In genomic region chr3:184315871-184316661, GRCh38 we compare ENCODE assay signal across 8 cellular contexts. TPM values are rescaled to one million over a fixed set of nuclear protein-coding genes. Genes with fewer than 3 reads are reported as not detected.
A peak's percentile ranks its signal among the peaks of the same experiment; 100 is the strongest.
DNase-seq lines count a peak whose midpoint lies in the region; ATAC-seq and TF ChIP-seq lines count a peak whose summit lies in the region.

No MANE protein-coding gene starts in this region.

- no peak overlapping the region for H3K27ac ChIP-seq in SJSA1
- peak overlapping the region; percentile 94 to 99 for H3K27ac ChIP-seq in esophagus (ENCODE audit: low read depth in 2 of 2, low read length in 1 of 2)
- H3K27ac ChIP-seq in prostate gland, result peak overlapping the region; percentile 93 to 96

- no peaks in the 10 kb centered on the region for H3K9me3 ChIP-seq in SJSA1 (replicated peaks)
- H3K9me3 ChIP-seq in esophagus (ENCODE audit: control insufficient read depth in 2 of 2, insufficient read depth in 1 of 2, low read depth in 1 of 2, low read length in 1 of 2), result no peaks in the 10 kb centered on the region
- H3K9me3 ChIP-seq in prostate gland, result no peaks in the 10 kb centered on the region

- TF ChIP-seq CTCF in GM13976 (IDR thresholded peaks at IDR 0.05; ENCODE audit: borderline replicate concordance, control extremely low read depth, extremely low read depth, insufficient read depth, missing control alignments), result no peak
- TF ChIP-seq CTCF in prostate gland (IDR thresholded peaks at IDR 0.05), result no peak

- intact Hi-C loops in prostate gland (cut with DNase I), result loop anchor here (2.0 to 5.0 kb wide), 2 partner anchors 17 to 46 kb away; partner anchors contain the start of genes CLCN2, POLR2H and PSMD2

- no peak for TF ChIP-seq POLR2A in prostate gland (IDR thresholded peaks at IDR 0.05)

- H3K4me1 ChIP-seq in SJSA1 (replicated peaks) (peaks cover 41% of the 10 kb centered on the region), esophagus (ENCODE audit: control insufficient read depth in 2 of 2, insufficient read depth in 2 of 2, low read length in 1 of 2) (peaks cover 0 to 28% of the 10 kb centered on the region in 2 donors), prostate gland (replicated peaks) (peaks cover 25% of the 10 kb centered on the region)

- no peaks in the 10 kb centered on the region for H3K27me3 ChIP-seq in SJSA1 (replicated peaks)
- H3K27me3 ChIP-seq in esophagus (ENCODE audit: control insufficient read depth in 1 of 2, insufficient read depth in 2 of 2, low read length in 2 of 2), result no peaks in the 10 kb centered on the region
- H3K27me3 ChIP-seq in prostate gland (replicated peaks; ENCODE audit: insufficient read depth), result no peaks in the 10 kb centered on the region

- H3K4me3 ChIP-seq in SJSA1 (peak overlapping the region; percentile 99), esophagus (ENCODE audit: low read depth in 1 of 2, low read length in 2 of 2) (peak overlapping the region; percentile 84), prostate gland (peak overlapping the region; percentile 59 to 67)

- peak; percentile 45 for DNase-seq in GM13976 (ENCODE audit: low spot score)
- DNase-seq in SJSA1 (ENCODE audit: low read depth in 1 of 2, low spot score in 2 of 2), result no peak
- no peak for DNase-seq in prostate gland (ENCODE audit: low spot score)
- no peak for DNase-seq in GM19240 (ENCODE audit: insufficient read length, low spot score)
- DNase-seq in central memory CD4-positive, alpha-beta T cell, result no peak
- no peak for DNase-seq in activated CD4-positive, alpha-beta T cell treated with anti-CD3 and anti-CD28 coated beads, Interleukin-2, amount 50 U/mL, for 48 hours

- in situ Hi-C loops in GM13976 (cut with MboI; ENCODE audit: low sequenced_read_pairs, unreplicated experiment), result no loop called here

- H3K36me3 ChIP-seq in SJSA1 (peaks cover 60% of the 10 kb centered on the region), esophagus (ENCODE audit: control insufficient read depth in 2 of 2, insufficient read depth in 2 of 2, low read length in 1 of 2) (peaks cover 4 to 26% of the 10 kb centered on the region in 2 donors), prostate gland (peaks cover under 1 to 4% of the 10 kb centered on the region in 2 donors)

- 14 to 22% methylated on average over 16 of the region's 16 CpGs for WGBS in esophagus, 2 donors
- 17% methylated on average over 15 of the region's 16 CpGs for WGBS in prostate gland

- no peak for ATAC-seq in GM21717 (IDR thresholded peaks at IDR 0.05; ENCODE audit: unreplicated experiment)

RNA-seq across cellular contexts. Expression of gene EIF4G1, which starts 1.7 kb away (rescaled TPM):
- 250 and 257 TPM in 2 replicates for total RNA-seq in SJSA1 (2014; rRNA removed; shearing (Covaris generic))
- 100 to 1,000 TPM; 222 to 257 TPM for polyA plus RNA-seq in esophagus
- 100 to 1,000 TPM; 331 to 370 TPM for total RNA-seq in prostate gland

RNA-seq across cellular contexts. Expression of gene PSMD2, which starts 17.0 kb away (rescaled TPM):
- total RNA-seq in SJSA1 (2014; rRNA removed; shearing (Covaris generic)), result 423 and 627 TPM in 2 replicates
- 100 to 1,000 TPM in 1 of 2 donors, 10 to 100 TPM in 1; 50.1 to 156 TPM for polyA plus RNA-seq in esophagus
- total RNA-seq in prostate gland, result 100 to 1,000 TPM; 230 to 272 TPM

RNA-seq across cellular contexts. Expression of gene FAM131A, which starts 21.3 kb away (rescaled TPM):
- 13.9 and 14.4 TPM in 2 replicates for total RNA-seq in SJSA1 (2014; rRNA removed; shearing (Covaris generic))
- 1 to 10 TPM; 7.7 to 9.5 TPM for polyA plus RNA-seq in esophagus
- 10 to 100 TPM; 22.0 to 71.0 TPM for total RNA-seq in prostate gland

RNA-seq across cellular contexts. Expression of gene ECE2, which starts 40.2 kb away (rescaled TPM):
- total RNA-seq in SJSA1 (2014; rRNA removed; shearing (Covaris generic)), result not detected in 2 replicates
- not detected for polyA plus RNA-seq in esophagus
- under 1 TPM in 1 of 2 donors, not detected in 1; 0.57 TPM for total RNA-seq in prostate gland

RNA-seq across cellular contexts. Expression of gene CLCN2, which starts 45.3 kb away (rescaled TPM):
- total RNA-seq in SJSA1 (2014; rRNA removed; shearing (Covaris generic)), result 8.8 and 11.6 TPM in 2 replicates
- 1 to 10 TPM; 3.1 to 5.4 TPM for polyA plus RNA-seq in esophagus
- total RNA-seq in prostate gland, result 10 to 100 TPM in 1 of 2 donors, 1 to 10 TPM in 1; 4.9 to 47.5 TPM
